ENCODE assay signal across 32 cellular contexts in the genomic region with DNA sequence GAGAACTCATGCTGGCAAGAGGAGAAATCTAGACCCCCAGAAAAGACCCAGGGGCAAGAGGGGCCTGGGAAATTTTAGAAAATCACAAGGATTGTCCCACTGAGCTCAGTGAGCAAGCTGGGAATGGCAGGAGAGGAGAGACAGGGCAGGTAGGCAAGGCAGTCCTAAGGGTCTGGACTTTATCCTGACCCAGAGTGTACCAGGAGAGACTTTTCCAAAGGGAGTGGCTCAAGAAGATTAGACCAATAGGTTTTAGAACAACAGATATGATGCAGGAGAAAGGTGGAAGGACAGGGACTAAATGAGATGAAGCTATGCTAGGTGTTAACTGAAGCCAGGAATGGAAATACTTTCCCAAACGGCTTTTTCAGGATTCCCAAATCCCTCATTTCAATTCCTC.
"Had no signal": no experiment of that assay in that cellular context is flagged by ENCODE, and none has a peak within 500 bp of the region (broad histone marks: within the 10 kb centered on the region; RNA-seq: fewer than 3 reads in every experiment).

No MANE protein-coding gene starts in this region.

- FAIRE-seq: astrocyte, bronchial epithelial cell had no signal

- DNase-seq: activated effector memory CD4-positive, alpha-beta T cell treated with anti-CD3 and anti-CD28 coated beads, Interleukin-2, amount 50 U/mL, for 16 hours; activated effector memory CD4-positive, alpha-beta T cell treated with Interleukin-2 at 50 U/mL for 16 hours; activated gamma-delta T cell; activated gamma-delta T cell treated with Interleukin-2 at 50 U/mL for 16 hours; activated naive CD4-positive, alpha-beta T cell; activated naive CD4-positive, alpha-beta T cell treated with anti-CD3 and anti-CD28 coated beads for 36 hours; activated naive CD4-positive, alpha-beta T cell treated with anti-CD3 and anti-CD28 coated beads, Interleukin-2, amount 10 ng/mL, durations not matched to agents 7 days and 5 days; activated naive CD4-positive, alpha-beta T cell treated with anti-CD3 and anti-CD28 coated beads, Interleukin-2, amount 50 U/mL, for 16 hours; activated naive CD4-positive, alpha-beta T cell treated with Interleukin-2 at 50 U/mL for 16 hours; activated naive CD8-positive, alpha-beta T cell treated with anti-CD3 and anti-CD28 coated beads for 36 hours; activated naive CD8-positive, alpha-beta T cell treated with anti-CD3 and anti-CD28 coated beads, Interleukin-2, amount 10 ng/mL, durations not matched to agents 7 days and 5 days; activated naive CD8-positive, alpha-beta T cell treated with anti-CD3 and anti-CD28 coated beads, Interleukin-2, amount 50 U/mL, for 24 hours; activated T-cell treated with anti-CD3 and anti-CD28 coated beads, Interleukin-2, amount 50 U/mL, for 1 hour; activated T-cell treated with anti-CD3 and anti-CD28 coated beads, Interleukin-2, amount 50 U/mL, for 24 hours; activated T-cell treated with anti-CD3 and anti-CD28 coated beads, Interleukin-2, amount 50 U/mL, for 4 hours; activated T-cell treated with anti-CD3 and anti-CD28 coated beads, Interleukin-2, amount 50 U/mL, for 48 hours; activated T-cell treated with anti-CD3 and anti-CD28 coated beads, Interleukin-2, amount 50 U/mL, for 72 hours; adrenal gland; amniotic stem cell; amygdala; anterior cingulate cortex; aorta; body of pancreas; brain microvascular endothelial cell; caudate nucleus; central memory CD4-positive, alpha-beta T cell; cerebellar nuclear complex had no signal

- H3K4me3 ChIP-seq: adrenal gland, ascending aorta, body of pancreas, breast epithelium, cardiac muscle cell had no signal

- H3K4me1 ChIP-seq: adrenal gland, ascending aorta, breast epithelium had no signal

- H3K27ac ChIP-seq: adrenal gland, ascending aorta, body of pancreas, brain microvascular endothelial cell, breast epithelium, cardiac muscle cell had no signal

- H3K27me3 ChIP-seq: adrenal gland, ascending aorta, body of pancreas, brain microvascular endothelial cell, cardiac muscle cell had no signal

- H3K9me3 ChIP-seq: adrenal gland, ascending aorta, body of pancreas, breast epithelium had no signal

- H3K36me3 ChIP-seq: adrenal gland, ascending aorta, brain microvascular endothelial cell, breast epithelium, cardiac muscle cell had no signal
